Comparison of ENCODE assay signal across 8 cellular contexts in genomic region chr10:95363303-95363912, GRCh38.
DNase-seq lines count a peak whose midpoint lies in the region; ATAC-seq, FAIRE-seq and TF ChIP-seq lines count a peak whose summit lies in the region.

No MANE protein-coding gene starts in this region.

- peak; percentile 77 for ATAC-seq in GM21723 (IDR thresholded peaks at IDR 0.05; ENCODE audit: unreplicated experiment)
- peak; percentile 55; the same call in 2 of the 3 replicates for ATAC-seq in RWPE2 (ENCODE audit: low read depth)
- ATAC-seq in left lobe of liver: peak; percentile 84
- ATAC-seq in stimulated activated naive CD8-positive, alpha-beta T cell treated with anti-CD3 and anti-CD28 coated beads, Interleukin-15, Interleukin-2, amounts not matched to agents 100 U/mL and 50 U/mL, for 24 hours: no peak

- DNase-seq in activated gamma-delta T cell treated with Interleukin-2 at 50 U/mL for 16 hours (peak; percentile 33), activated gamma-delta T cell (lab: John Stamatoyannopoulos, UW) (no peak), Kasumi-1 (lab: John Stamatoyannopoulos, UW) (peak; percentile 76 to 93), RWPE2 (ENCODE audit: low spot score) (no peak), bronchial epithelial cell (ENCODE audit: low read depth) (peak; percentile 69), left lobe of liver (ENCODE audit: low spot score) (no peak)
- peak; percentile 46 for DNase-seq in stimulated activated naive CD8-positive, alpha-beta T cell treated with anti-CD3 and anti-CD28 coated beads, Interleukin-15, Interleukin-2, amounts not matched to agents 100 U/mL and 50 U/mL, for 24 hours

- H3K27me3 ChIP-seq in RWPE2 (ENCODE audit: insufficient read depth, poor library complexity, severe bottlenecking) (no peaks in the 10 kb centered on the region), bronchial epithelial cell (ENCODE audit: control insufficient read depth, insufficient read depth, low read length) (no peaks in the 10 kb centered on the region)

- H3K9me3 ChIP-seq in RWPE2 (ENCODE audit: severe bottlenecking): no peaks in the 10 kb centered on the region

- no peaks in the 10 kb centered on the region for H3K36me3 ChIP-seq in RWPE2 (ENCODE audit: low read depth)
- H3K36me3 ChIP-seq in bronchial epithelial cell (ENCODE audit: control insufficient read depth, insufficient read depth, low read length): no peaks in the 10 kb centered on the region

- TF ChIP-seq CTCF in RWPE2 (IDR thresholded peaks at IDR 0.05; ENCODE audit: poor library complexity, severe bottlenecking) (peak; percentile 94), bronchial epithelial cell (IDR thresholded peaks at IDR 0.05; ENCODE audit: insufficient read depth, low read length, severe bottlenecking) (peak; percentile 66)

- no peak for FAIRE-seq in bronchial epithelial cell (lab: Jason Lieb, UNC)

- H3K4me1 ChIP-seq in RWPE2 (ENCODE audit: insufficient read depth, poor library complexity, severe bottlenecking): peaks cover 15% of the 10 kb centered on the region

- H3K4me3 ChIP-seq in RWPE2 (ENCODE audit: severe bottlenecking) (no peak overlapping the region), bronchial epithelial cell (ENCODE audit: low read depth, low read length) (no peak overlapping the region)

- H3K27ac ChIP-seq in RWPE2 (ENCODE audit: poor library complexity, severe bottlenecking): no peak overlapping the region

Comparison
In these comparisons a context has a peak if more than half of its experiments do, and no peak if none do; other contexts are left out.
1. DNase-seq: peak in activated gamma-delta T cell treated with Interleukin-2 at 50 U/mL for 16 hours (single experiment), Kasumi-1 (2 of 2), bronchial epithelial cell (single experiment) and stimulated activated naive CD8-positive, alpha-beta T cell treated with anti-CD3 and anti-CD28 coated beads, Interleukin-15, Interleukin-2, amounts not matched to agents 100 U/mL and 50 U/mL, for 24 hours (single experiment); none in activated gamma-delta T cell (single experiment), RWPE2 (single experiment) and left lobe of liver (single experiment).